ENCODE assay signal across 27 cellular contexts in genomic region chr5:39755452-39755851, GRCh38.
DNase-seq lines count a peak whose midpoint lies in the region; ATAC-seq, FAIRE-seq and TF ChIP-seq lines count a peak whose summit lies in the region.
"Had no signal": no experiment of that assay in that cellular context is flagged by ENCODE, and none has a peak within 500 bp of the region (broad histone marks: within the 10 kb centered on the region; RNA-seq: fewer than 3 reads in every experiment).

No MANE protein-coding gene starts in this region.

- no peak overlapping the region for H3K4me3 Mint-ChIP-seq in astrocyte (ENCODE audit: unreplicated experiment)
- H3K4me3 Mint-ChIP-seq: activated CD8-positive, alpha-beta T cell treated with anti-CD3 and anti-CD28 coated beads, Interleukin-2, amount 10 ng/mL, durations not matched to agents 7 days and 5 days; activated naive CD8-positive, alpha-beta T cell treated with anti-CD3 and anti-CD28 coated beads for 36 hours; CD4-positive, alpha-beta memory T cell; H9 had no signal

- H3K36me3 Mint-ChIP-seq in astrocyte (ENCODE audit: low read depth, unreplicated experiment), result no peaks in the 10 kb centered on the region
- H3K36me3 Mint-ChIP-seq: activated naive CD8-positive, alpha-beta T cell treated with anti-CD3 and anti-CD28 coated beads for 36 hours; CD4-positive, alpha-beta memory T cell had no signal

- no peaks in the 10 kb centered on the region for H3K9me3 Mint-ChIP-seq in astrocyte (ENCODE audit: unreplicated experiment)

- H2AFZ ChIP-seq in HCT116 (ENCODE audit: low read depth, low read length, poor library complexity, severe bottlenecking) (peak overlapping the region; percentile 3), astrocyte (ENCODE audit: low read depth, low read length) (no peak overlapping the region)

- no peaks in the 10 kb centered on the region for H3K27me3 Mint-ChIP-seq in astrocyte (ENCODE audit: low read depth, unreplicated experiment)
- H3K27me3 Mint-ChIP-seq: progenitor cell of endocrine pancreas had no signal

- no peaks in the 10 kb centered on the region for H3K79me2 ChIP-seq in HCT116 (ENCODE audit: insufficient read depth, low read length)
- no peaks in the 10 kb centered on the region for H3K79me2 ChIP-seq in astrocyte (ENCODE audit: insufficient read depth, low read length)

- POLR2A ChIA-PET in HCT116 (lab: Charles Lee), result no interaction called here

- no peak for TF ChIP-seq CTCF in HCT116 (IDR thresholded peaks at IDR 0.05 in 2 of 3, conservative IDR thresholded peaks at IDR 0.05 in 1 of 3; ENCODE audit: borderline replicate concordance in 1 of 3, insufficient read depth in 1 of 3, low read depth in 2 of 3, low read length in 2 of 3)
- no peak for TF ChIP-seq CTCF in astrocyte (IDR thresholded peaks at IDR 0.05; ENCODE audit: insufficient read depth, low read depth, low read length)

- H3K4me3 ChIP-seq in HCT116 (replicated peaks in 1 of 2; ENCODE audit: low read depth in 1 of 2, low read length in 2 of 2) (no peak overlapping the region), astrocyte (ENCODE audit: insufficient read depth, low read depth, low read length) (no peak overlapping the region), skeletal muscle satellite cell (ENCODE audit: low read length) (no peak overlapping the region)
- H3K4me3 ChIP-seq: gastroesophageal sphincter, right lobe of liver, testis had no signal

- RAD21 ChIA-PET in HCT116 (lab: Charles Lee; ENCODE audit: low non-redundant PET in 1 of 2, low total read pairs in 2 of 2, uncharacterized antibody in 2 of 2, unreplicated experiment in 2 of 2), result no interaction called here

- peak overlapping the region; percentile 95 for H3K27ac Mint-ChIP-seq in astrocyte (ENCODE audit: unreplicated experiment)
- H3K27ac Mint-ChIP-seq: activated CD8-positive, alpha-beta T cell treated with anti-CD3 and anti-CD28 coated beads, Interleukin-2, amount 10 ng/mL, durations not matched to agents 7 days and 5 days; activated naive CD8-positive, alpha-beta T cell treated with anti-CD3 and anti-CD28 coated beads for 36 hours; CD4-positive, alpha-beta memory T cell; H9; progenitor cell of endocrine pancreas had no signal

- H3K9me3 ChIP-seq in HCT116 (ENCODE audit: control insufficient read depth in 1 of 2, insufficient read depth in 1 of 2, low read depth in 1 of 2, low read length in 2 of 2) (no peaks in the 10 kb centered on the region), astrocyte (ENCODE audit: insufficient read depth, low read depth, low read length) (no peaks in the 10 kb centered on the region), skeletal muscle satellite cell (replicated peaks; ENCODE audit: low read length) (no peaks in the 10 kb centered on the region)
- H3K9me3 ChIP-seq: gastroesophageal sphincter, right lobe of liver, testis had no signal

- H3K4me2 ChIP-seq in HCT116 (ENCODE audit: low read length), result peak overlapping the region; percentile 33; the same call in 1 of the 2 replicates
- H3K4me2 ChIP-seq in astrocyte (ENCODE audit: low read length), result no peak overlapping the region
- H3K4me2 ChIP-seq in skeletal muscle satellite cell (ENCODE audit: low read length), result no peak overlapping the region

- peaks cover 9 to 13% of the 10 kb centered on the region in 2 experiments for H3K4me1 ChIP-seq in HCT116 (ENCODE audit: control insufficient read depth in 1 of 2, insufficient read depth in 2 of 2, low read length in 2 of 2)
- peaks cover 31% of the 10 kb centered on the region for H3K4me1 ChIP-seq in astrocyte (ENCODE audit: insufficient read depth, low read length)
- peaks cover 44% of the 10 kb centered on the region for H3K4me1 ChIP-seq in skeletal muscle satellite cell (ENCODE audit: control insufficient read depth, insufficient read depth, low read length)
- H3K4me1 ChIP-seq: gastroesophageal sphincter, right lobe of liver, testis had no signal

- H3K27me3 ChIP-seq in HCT116 (ENCODE audit: insufficient read depth, low read length) (no peaks in the 10 kb centered on the region), astrocyte (ENCODE audit: insufficient read depth, low read length) (no peaks in the 10 kb centered on the region), skeletal muscle satellite cell (ENCODE audit: control insufficient read depth, insufficient read depth, low read length) (no peaks in the 10 kb centered on the region)
- H3K27me3 ChIP-seq: gastroesophageal sphincter, right lobe of liver, testis had no signal

- H3K27ac ChIP-seq in HCT116 (ENCODE audit: low read depth, low read length) (no peak overlapping the region), astrocyte (ENCODE audit: low read depth, low read length) (peak overlapping the region; percentile 90)
- H3K27ac ChIP-seq: epithelial cell of prostate, gastroesophageal sphincter, right lobe of liver, RWPE1, testis had no signal

- H4K20me1 ChIP-seq in HCT116 (ENCODE audit: insufficient read depth) (no peaks in the 10 kb centered on the region), astrocyte (ENCODE audit: insufficient read depth, low read length) (no peaks in the 10 kb centered on the region)

- CTCF ChIA-PET in HCT116 (lab: Charles Lee), result interaction anchor here (0.9 kb wide), 1 partner anchor 39 kb away, joined by 3 read pairs; no protein-coding TSS in a partner anchor

- H3K36me3 ChIP-seq in HCT116 (ENCODE audit: control insufficient read depth in 1 of 2, insufficient read depth in 2 of 2, low read length in 2 of 2) (no peaks in the 10 kb centered on the region), astrocyte (ENCODE audit: insufficient read depth, low read length) (no peaks in the 10 kb centered on the region), skeletal muscle satellite cell (ENCODE audit: insufficient read depth, low read length) (no peaks in the 10 kb centered on the region)
- H3K36me3 ChIP-seq: gastroesophageal sphincter, right lobe of liver had no signal

- no TSS peak for BruUV-seq in HCT116 (replicated peaks; lab: Mats Ljungman, UMichigan)

- ATAC-seq in HCT116, result 0 out of 2 replicates have a peak, but pooled peaks have one; percentile 17
- ATAC-seq in HG03565 (IDR thresholded peaks at IDR 0.05; ENCODE audit: unreplicated experiment), result no peak
- ATAC-seq: activated CD8-positive, alpha-beta T cell treated with anti-CD3 and anti-CD28 coated beads, Interleukin-2, amount 10 ng/mL, durations not matched to agents 7 days and 5 days; gastroesophageal sphincter; left lobe of liver; right lobe of liver; stimulated activated naive CD8-positive, alpha-beta T cell treated with anti-CD3 and anti-CD28 coated beads, Interleukin-15, Interleukin-2, amounts not matched to agents 100 U/mL and 50 U/mL, for 24 hours had no signal

- no peak for TF ChIP-seq RAD21 in HCT116 (IDR thresholded peaks at IDR 0.05; ENCODE audit: low read depth)

- no peak for FAIRE-seq in astrocyte (lab: Jason Lieb, UNC)
- FAIRE-seq in frontal cortex (lab: Jason Lieb, UNC), result no peak
- FAIRE-seq: GM19239 had no signal

- H3K9me2 ChIP-seq in HCT116 (ENCODE audit: insufficient read depth), result no peaks in the 10 kb centered on the region

- H3K9ac ChIP-seq in HCT116 (ENCODE audit: low read length) (no peak overlapping the region), astrocyte (ENCODE audit: low read length) (peak overlapping the region; percentile 43), skeletal muscle satellite cell (ENCODE audit: low read depth, low read length) (peak overlapping the region; percentile 66)

- no peak for TF ChIP-seq POLR2A in HCT116 (IDR thresholded peaks at IDR 0.05; ENCODE audit: borderline replicate concordance, extremely low read depth, insufficient read depth, insufficient read length)

- H3K4me1 Mint-ChIP-seq in astrocyte (ENCODE audit: low read depth, unreplicated experiment), result peaks cover 26% of the 10 kb centered on the region
- H3K4me1 Mint-ChIP-seq: activated naive CD8-positive, alpha-beta T cell treated with anti-CD3 and anti-CD28 coated beads for 36 hours; CD4-positive, alpha-beta memory T cell; H9 had no signal

- no peak for DNase-seq in HCT116 (ENCODE audit: low read depth, low spot score)
- no peak for DNase-seq in astrocyte (ENCODE audit: low read depth)
- peak; percentile 46 for DNase-seq in fibroblast of peridontal ligament (ENCODE audit: extremely low read depth)
- no peak for DNase-seq in frontal cortex (ENCODE audit: low spot score in 2 of 2)
- DNase-seq in CD1c-positive myeloid dendritic cell (ENCODE audit: extremely low spot score), result no peak
- DNase-seq: activated CD8-positive, alpha-beta T cell treated with anti-CD3 and anti-CD28 coated beads, Interleukin-2, amount 10 ng/mL, durations not matched to agents 7 days and 5 days; activated effector memory CD4-positive, alpha-beta T cell treated with anti-CD3 and anti-CD28 coated beads, Interleukin-2, amount 50 U/mL, for 16 hours; activated naive CD8-positive, alpha-beta T cell treated with anti-CD3 and anti-CD28 coated beads for 36 hours; CD4-positive, alpha-beta memory T cell; H9; hippocampal formation; NCI-H1417 treated with DMSO at 0.1 percent for 48 hours; NCI-H2081 treated with DMSO at 0.1 percent for 48 hours; NCI-H446; NCI-H82; right lobe of liver; stimulated activated CD4-positive, alpha-beta T cell treated with anti-CD3 and anti-CD28 coated beads, Interleukin-15, amount 100 ng/mL, for 24 hours; stimulated activated naive CD8-positive, alpha-beta T cell treated with anti-CD3 and anti-CD28 coated beads, Interleukin-15, Interleukin-2, amounts not matched to agents 100 U/mL and 50 U/mL, for 24 hours had no signal

- intact Hi-C loops in HCT116 (cut with micrococcal nuclease), result no loop called here

TF ChIP-seq in HCT116, 20 proteins besides CTCF, POLR2A, EP300 and RAD21 (continues in another document):
- no peak for TF ChIP-seq YY1 (IDR thresholded peaks at IDR 0.05; ENCODE audit: extremely low read depth, insufficient replicate concordance, low read depth, low read length)
- no peak for TF ChIP-seq POLR2AphosphoS5 (IDR thresholded peaks at IDR 0.05; ENCODE audit: low read depth, low read length)
- no peak for TF ChIP-seq EGR1 (IDR thresholded peaks at IDR 0.05; ENCODE audit: low read depth)
- TF ChIP-seq SRF (IDR thresholded peaks at IDR 0.05; ENCODE audit: low read depth), result no peak
- no peak for TF ChIP-seq ZNF274 (IDR thresholded peaks at IDR 0.05; ENCODE audit: low read depth, low read length)
- TF ChIP-seq EZH2 (IDR thresholded peaks at IDR 0.05), result no peak
- no peak for TF ChIP-seq SIN3A (IDR thresholded peaks at IDR 0.05; ENCODE audit: low read depth)
